Comparison of ENCODE assay signal across 1 cellular context in genomic region chr12:47311514-47311913, GRCh38.
TF ChIP-seq lines count a peak whose summit lies in the region.

No MANE protein-coding gene starts in this region.

TF ChIP-seq in GM12878, 131 proteins besides CTCF, POLR2A, EP300 and RAD21:
- TF ChIP-seq CBFB (IDR thresholded peaks at IDR 0.05; ENCODE audit: low read depth) (no peak), NR2F1 (conservative IDR thresholded peaks at IDR 0.05) (no peak), RELA (IDR thresholded peaks at IDR 0.05; ENCODE audit: borderline replicate concordance, partially characterized antibody) (no peak), HDAC6 (IDR thresholded peaks at IDR 0.05; ENCODE audit: unreplicated experiment) (no peak), USF2 (IDR thresholded peaks at IDR 0.05; ENCODE audit: borderline replicate concordance, low read depth, low read length) (no peak), TBL1XR1 (IDR thresholded peaks at IDR 0.05; ENCODE audit: low read depth, low read length) (no peak), KDM1A (IDR thresholded peaks at IDR 0.05; ENCODE audit: borderline replicate concordance) (no peak), RAD51 (IDR thresholded peaks at IDR 0.05) (no peak), CHD1 (IDR thresholded peaks at IDR 0.05; ENCODE audit: low read depth, low read length) (no peak), ATF7 (IDR thresholded peaks at IDR 0.05; ENCODE audit: low read depth) (no peak), E2F4 (IDR thresholded peaks at IDR 0.05; ENCODE audit: low read depth, low read length) (no peak), RUNX3 (IDR thresholded peaks at IDR 0.05; ENCODE audit: low read length) (no peak), KLF5 (IDR thresholded peaks at IDR 0.05; ENCODE audit: partially characterized antibody) (no peak), CUX1 (IDR thresholded peaks at IDR 0.05; ENCODE audit: insufficient replicate concordance, low read depth, low read length) (no peak), SKIL (IDR thresholded peaks at IDR 0.05; ENCODE audit: low read depth, poor library complexity, severe bottlenecking) (no peak), PBX3 (IDR thresholded peaks at IDR 0.05; ENCODE audit: insufficient replicate concordance, low read depth, low read length) (no peak), MXI1 (IDR thresholded peaks at IDR 0.05; ENCODE audit: low read depth, low read length) (no peak), CEBPB (IDR thresholded peaks at IDR 0.05; ENCODE audit: borderline replicate concordance in 1 of 2, low read depth in 2 of 2, low read length in 2 of 2) (no peak), BCL3 (IDR thresholded peaks at IDR 0.05; ENCODE audit: borderline replicate concordance, insufficient read depth, low read depth, low read length, poor library complexity, severe bottlenecking) (no peak), MEF2A (IDR thresholded peaks at IDR 0.05; ENCODE audit: insufficient read depth, low read depth, low read length) (no peak)
